27 cellular contexts compared by ENCODE assay signal in the genomic region with DNA sequence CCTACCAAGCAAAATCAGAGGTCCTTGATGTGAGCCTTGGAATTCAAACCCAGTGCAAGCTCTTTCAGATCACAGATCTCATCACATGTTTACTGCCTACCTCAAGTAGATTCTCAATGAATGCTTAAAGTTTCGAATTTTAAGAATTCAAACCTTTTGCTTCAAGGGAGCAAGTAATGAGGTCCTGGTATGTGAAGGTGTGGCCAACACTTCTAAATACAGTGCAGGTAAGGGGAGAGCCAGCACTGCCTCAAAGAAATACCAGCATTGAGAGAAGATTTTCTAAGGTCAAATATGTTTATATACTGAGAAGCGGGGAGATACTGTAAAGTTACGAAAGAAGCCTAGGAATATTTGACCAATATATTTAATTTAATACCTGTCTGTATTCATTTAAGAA.
"Had no signal": no experiment of that assay in that cellular context is flagged by ENCODE, and none has a peak within 500 bp of the region (broad histone marks: within the 10 kb centered on the region; RNA-seq: fewer than 3 reads in every experiment).

No MANE protein-coding gene starts in this region.

- H3K4me3 ChIP-seq: colonic mucosa, esophagus squamous epithelium, gastrocnemius medialis, heart right ventricle, left lung, lower lobe of right lung, mucosa of descending colon had no signal

- H3K36me3 Mint-ChIP-seq: mesothelial cell of epicardium had no signal

- H3K4me1 ChIP-seq: colonic mucosa, gastrocnemius medialis, left lung, lower lobe of right lung had no signal

- FAIRE-seq: endometrium, islet of Langerhans, keratinocyte had no signal

- DNase-seq: colonic mucosa; cortex of kidney; effector CD8-positive, alpha-beta T cell; effector memory CD8-positive, alpha-beta T cell; endodermal cell; erythroblast; esophagus squamous epithelium; foreskin fibroblast; foreskin melanocyte; gastrocnemius medialis; glutamatergic neuron; head of caudate nucleus; heart right ventricle; hippocampal formation; left cardiac atrium; left lung; left ventricle myocardium superior; lower lobe of right lung; mesenchymal stem cell; mucosa of descending colon had no signal

- H3K9me3 Mint-ChIP-seq: dendritic cell treated with granulocyte-macrophage colony-stimulating factor and Interleukin-4, amounts not matched to agents 40 ng/mL and 50 ng/mL, for 4 days; effector memory CD8-positive, alpha-beta T cell; endodermal cell; mesothelial cell of epicardium had no signal

- H3K27me3 ChIP-seq: colonic mucosa, esophagus squamous epithelium, gastrocnemius medialis, heart right ventricle, left lung had no signal

- H3K4me3 Mint-ChIP-seq: dendritic cell treated with granulocyte-macrophage colony-stimulating factor and Interleukin-4, amounts not matched to agents 40 ng/mL and 50 ng/mL, for 4 days; effector memory CD8-positive, alpha-beta T cell; endodermal cell; mesothelial cell of epicardium had no signal

- H3K27ac Mint-ChIP-seq: dendritic cell treated with granulocyte-macrophage colony-stimulating factor and Interleukin-4, amounts not matched to agents 40 ng/mL and 50 ng/mL, for 4 days; effector memory CD8-positive, alpha-beta T cell; endodermal cell; mesothelial cell of epicardium had no signal

- H3K9me3 ChIP-seq: colonic mucosa, esophagus squamous epithelium, gastrocnemius medialis, heart right ventricle, left lung, lower lobe of right lung, mucosa of descending colon had no signal

- H3K36me3 ChIP-seq: colonic mucosa, esophagus squamous epithelium, gastrocnemius medialis, heart right ventricle, left lung, lower lobe of right lung had no signal

- H3K27ac ChIP-seq: colonic mucosa, epithelial cell of prostate, esophagus squamous epithelium, gastrocnemius medialis, heart right ventricle, left lung, lower lobe of right lung had no signal

- ATAC-seq: effector memory CD8-positive, alpha-beta T cell; esophagus mucosa; gastrocnemius medialis; heart right ventricle; left cardiac atrium; left lung; left ventricle myocardium superior; lower lobe of right lung; mucosa of descending colon had no signal
